Comparison of ENCODE assay signal across 8 cellular contexts in genomic region chr20:34363062-34364012, GRCh38.
DNase-seq lines count a peak whose midpoint lies in the region; ATAC-seq lines count a peak whose summit lies in the region.

TSS of gene ITCH (plus strand) at chr20:34363273. CDS start at chr20:34393812, 30,539 bp downstream.

- no peaks in the 10 kb centered on the region for H3K27me3 ChIP-seq in layer of hippocampus (ENCODE audit: control insufficient read depth, insufficient read depth, low read length)

- H3K27ac ChIP-seq in cingulate gyrus (ENCODE audit: low read depth, low read length) (peak within 1 kb of the TSS; percentile 81), layer of hippocampus (ENCODE audit: low read depth, low read length) (peak within 1 kb of the TSS; percentile 83)

- peak; percentile 89 for ATAC-seq in HG03442 (IDR thresholded peaks at IDR 0.05; ENCODE audit: unreplicated experiment)

- DNase-seq in Ammon's horn (ENCODE audit: low spot score) (peak; percentile 96), GM19238 (ENCODE audit: insufficient read length, low spot score) (peak; percentile 96), NCI-H524 (lab: John Stamatoyannopoulos, UW) (peak; percentile 92 to 96)
- DNase-seq in activated CD4-positive, alpha-beta T cell treated with anti-CD3 and anti-CD28 coated beads for 4 hours: peak; percentile 89 to 92
- peak; percentile 84 to 85 for DNase-seq in stimulated activated CD4-positive, alpha-beta T cell treated with anti-CD3 and anti-CD28 coated beads, Interleukin-1b, Interleukin-23, amount 100 ng/mL, for 4 hours (ENCODE audit: low read depth in 2 of 2)

Comparison
In these comparisons a context has a peak if more than half of its experiments do, and no peak if none do; other contexts are left out.
1. Peak in every context shown above with its lines: DNase-seq, ATAC-seq and H3K27ac ChIP-seq.